Comparison of ENCODE assay signal across 11 cellular contexts in the genomic region with DNA sequence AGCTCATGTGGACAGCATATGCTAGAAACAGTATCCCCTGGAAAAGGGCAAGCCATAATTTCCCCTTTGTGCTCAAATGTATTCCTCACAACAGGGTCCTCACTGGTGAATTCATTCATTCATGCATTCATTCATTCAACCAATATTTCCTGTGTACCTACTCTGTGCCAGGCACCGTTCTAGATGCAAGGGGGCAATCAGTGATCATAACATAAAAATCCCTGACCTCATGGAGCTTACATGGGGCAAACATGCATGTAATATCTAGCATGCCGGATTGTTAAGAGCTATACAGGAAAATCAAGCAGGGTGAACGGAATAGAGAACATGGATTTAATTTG. TPM values are rescaled to one million over a fixed set of nuclear protein-coding genes. Genes with fewer than 3 reads are reported as not detected.
A peak's percentile ranks its signal among the peaks of the same experiment; 100 is the strongest.
DNase-seq lines count a peak whose midpoint lies in the region; ATAC-seq lines count a peak whose summit lies in the region.
"Had no signal": no experiment of that assay in that cellular context is flagged by ENCODE, and none has a peak within 500 bp of the region (broad histone marks: within the 10 kb centered on the region; RNA-seq: fewer than 3 reads in every experiment).

No MANE protein-coding gene starts in this region.

- peaks cover 48% of the 10 kb centered on the region for H3K36me3 Mint-ChIP-seq in stimulated activated naive CD8-positive, alpha-beta T cell treated with anti-CD3 and anti-CD28 coated beads, Interleukin-15, Interleukin-2, amounts not matched to agents 100 ng/mL and 50 ng/mL, for 24 hours (ENCODE audit: low read depth)
- H3K36me3 Mint-ChIP-seq in activated CD8-positive, alpha-beta T cell treated with anti-CD3 and anti-CD28 coated beads, Interleukin-2, amount 10 ng/mL, durations not matched to agents 7 days and 5 days (ENCODE audit: low read depth), result peaks cover 61% of the 10 kb centered on the region
- peaks cover 12% of the 10 kb centered on the region for H3K36me3 Mint-ChIP-seq in memory B cell

- H3K4me3 Mint-ChIP-seq in stimulated activated naive CD8-positive, alpha-beta T cell treated with anti-CD3 and anti-CD28 coated beads, Interleukin-15, Interleukin-2, amounts not matched to agents 100 ng/mL and 50 ng/mL, for 24 hours, result peak overlapping the region; percentile 98
- H3K4me3 Mint-ChIP-seq in activated CD8-positive, alpha-beta T cell treated with anti-CD3 and anti-CD28 coated beads, Interleukin-2, amount 10 ng/mL, durations not matched to agents 7 days and 5 days, result peak overlapping the region; percentile 49
- peak overlapping the region; percentile 98 for H3K4me3 Mint-ChIP-seq in memory B cell

- CTCF ChIA-PET in activated CD8-positive, alpha-beta T cell treated with anti-CD3 and anti-CD28 coated beads, Interleukin-2, amount 10 ng/mL, durations not matched to agents 7 days and 5 days (lab: Charles Lee), result interaction anchor here (0.9 to 6.0 kb wide), 7 partner anchors 8 to 171 kb away, joined by 3 to 64 read pairs (median 4); a partner anchor contains a TSS

- no peak for ATAC-seq in stimulated activated naive CD8-positive, alpha-beta T cell treated with anti-CD3 and anti-CD28 coated beads, Interleukin-15, Interleukin-2, amounts not matched to agents 100 U/mL and 50 U/mL, for 24 hours
- no peak for ATAC-seq in activated CD8-positive, alpha-beta T cell treated with anti-CD3 and anti-CD28 coated beads, Interleukin-2, amount 10 ng/mL, durations not matched to agents 7 days and 5 days
- ATAC-seq in memory B cell (ENCODE audit: low read depth) (no peak), GM19328 (IDR thresholded peaks at IDR 0.05; ENCODE audit: unreplicated experiment) (no peak)
- ATAC-seq: heart left ventricle, left ventricle myocardium superior had no signal

- H3K9me3 Mint-ChIP-seq in stimulated activated naive CD8-positive, alpha-beta T cell treated with anti-CD3 and anti-CD28 coated beads, Interleukin-15, Interleukin-2, amounts not matched to agents 100 ng/mL and 50 ng/mL, for 24 hours, result no peaks in the 10 kb centered on the region
- no peaks in the 10 kb centered on the region for H3K9me3 Mint-ChIP-seq in activated CD8-positive, alpha-beta T cell treated with anti-CD3 and anti-CD28 coated beads, Interleukin-2, amount 10 ng/mL, durations not matched to agents 7 days and 5 days (ENCODE audit: insufficient read depth)
- H3K9me3 Mint-ChIP-seq in memory B cell, result no peaks in the 10 kb centered on the region

- peaks cover 71% of the 10 kb centered on the region for H3K4me1 Mint-ChIP-seq in stimulated activated naive CD8-positive, alpha-beta T cell treated with anti-CD3 and anti-CD28 coated beads, Interleukin-15, Interleukin-2, amounts not matched to agents 100 ng/mL and 50 ng/mL, for 24 hours (ENCODE audit: low read depth)
- peaks cover 72% of the 10 kb centered on the region for H3K4me1 Mint-ChIP-seq in activated CD8-positive, alpha-beta T cell treated with anti-CD3 and anti-CD28 coated beads, Interleukin-2, amount 10 ng/mL, durations not matched to agents 7 days and 5 days (ENCODE audit: low read depth)
- peaks cover 48% of the 10 kb centered on the region for H3K4me1 Mint-ChIP-seq in memory B cell

- H3K27me3 Mint-ChIP-seq in stimulated activated naive CD8-positive, alpha-beta T cell treated with anti-CD3 and anti-CD28 coated beads, Interleukin-15, Interleukin-2, amounts not matched to agents 100 ng/mL and 50 ng/mL, for 24 hours, result no peaks in the 10 kb centered on the region
- H3K27me3 Mint-ChIP-seq in activated CD8-positive, alpha-beta T cell treated with anti-CD3 and anti-CD28 coated beads, Interleukin-2, amount 10 ng/mL, durations not matched to agents 7 days and 5 days (ENCODE audit: low read depth), result no peaks in the 10 kb centered on the region
- no peaks in the 10 kb centered on the region for H3K27me3 Mint-ChIP-seq in memory B cell

- peak overlapping the region; percentile 82 for H3K27ac Mint-ChIP-seq in stimulated activated naive CD8-positive, alpha-beta T cell treated with anti-CD3 and anti-CD28 coated beads, Interleukin-15, Interleukin-2, amounts not matched to agents 100 ng/mL and 50 ng/mL, for 24 hours
- H3K27ac Mint-ChIP-seq in activated CD8-positive, alpha-beta T cell treated with anti-CD3 and anti-CD28 coated beads, Interleukin-2, amount 10 ng/mL, durations not matched to agents 7 days and 5 days, result peak overlapping the region; percentile 63
- peak overlapping the region; percentile 54 for H3K27ac Mint-ChIP-seq in memory B cell

- DNase-seq in stimulated activated naive CD8-positive, alpha-beta T cell treated with anti-CD3 and anti-CD28 coated beads, Interleukin-15, Interleukin-2, amounts not matched to agents 100 U/mL and 50 U/mL, for 24 hours, result no peak
- no peak for DNase-seq in activated CD8-positive, alpha-beta T cell treated with anti-CD3 and anti-CD28 coated beads, Interleukin-2, amount 10 ng/mL, durations not matched to agents 7 days and 5 days
- DNase-seq in memory B cell (ENCODE audit: low spot score in 2 of 2), result no peak
- no peak for DNase-seq in middle frontal gyrus (ENCODE audit: extremely low spot score, low spot score)
- DNase-seq in HCEC 1CT, result no peak
- DNase-seq in NCI-H146 (lab: John Stamatoyannopoulos, UW), result no peak
- DNase-seq: SW 1271 had no signal

- POLR2A ChIA-PET in activated CD8-positive, alpha-beta T cell treated with anti-CD3 and anti-CD28 coated beads, Interleukin-2, amount 10 ng/mL, durations not matched to agents 7 days and 5 days (lab: Charles Lee), result interaction anchor here (0.6 to 1.2 kb wide), 5 partner anchors 8 to 147 kb away, joined by 3 to 7 read pairs (median 3); no protein-coding TSS in a partner anchor

RNA-seq across cellular contexts. Expression of a gene that starts 2.6 kb away (rescaled TPM):
- total RNA-seq in activated CD8-positive, alpha-beta T cell treated with anti-CD3 and anti-CD28 coated beads, Interleukin-2, amount 10 ng/mL, durations not matched to agents 7 days and 5 days, result 10 to 100 TPM; 82.2 to 93.6 TPM
